Comparison of ENCODE assay signal across 8 cellular contexts in genomic region chr6:20534295-20534897, GRCh38. TPM values are rescaled to one million over a fixed set of nuclear protein-coding genes. Genes with fewer than 3 reads are reported as not detected.
DNase-seq lines count a peak whose midpoint lies in the region; ATAC-seq, FAIRE-seq and TF ChIP-seq lines count a peak whose summit lies in the region.

Gene CDKAL1 (plus strand): TSS chr6:20534457. CDS start chr6:20546351, 11,894 bp downstream.

- H3K4me3 ChIP-seq in left ventricle myocardium inferior, result peak within 1 kb of the TSS; percentile 86

- H3K4me3 Mint-ChIP-seq in progenitor cell of endocrine pancreas (ENCODE audit: low read depth), result peak within 1 kb of the TSS; percentile 99

- no peaks in the 10 kb centered on the region for H3K27me3 ChIP-seq in left ventricle myocardium inferior (ENCODE audit: low read depth)

- H3K27me3 Mint-ChIP-seq in progenitor cell of endocrine pancreas, result no peaks in the 10 kb centered on the region

- intact Hi-C loops in left ventricle myocardium inferior (cut with micrococcal nuclease), result no loop called here

- peak; percentile 84 for TF ChIP-seq POLR2A in GM12892 (IDR thresholded peaks at IDR 0.05; ENCODE audit: low read depth, low read length)

- peak within 1 kb of the TSS; percentile 81 for H3K27ac ChIP-seq in left ventricle myocardium inferior (replicated peaks)

- H3K9me3 Mint-ChIP-seq in progenitor cell of endocrine pancreas (ENCODE audit: low read depth), result no peaks in the 10 kb centered on the region

- H3K36me3 ChIP-seq in left ventricle myocardium inferior, result no peaks in the 10 kb centered on the region

- TF ChIP-seq CTCF in left ventricle myocardium inferior (IDR thresholded peaks at IDR 0.05; ENCODE audit: borderline replicate concordance) (no peak), progenitor cell of endocrine pancreas (IDR thresholded peaks at IDR 0.05; ENCODE audit: unreplicated experiment) (no peak)

- H3K4me1 ChIP-seq in left ventricle myocardium inferior, result peaks cover 20% of the 10 kb centered on the region

- peak; percentile 31 for DNase-seq in GM12892 (ENCODE audit: insufficient read length)
- DNase-seq in NCI-H146 (lab: John Stamatoyannopoulos, UW), result peak; percentile 87
- DNase-seq in T-helper 1 cell, result peak; percentile 72 to 96 (median 80)
- DNase-seq in amniotic epithelial cell (ENCODE audit: low read depth), result peak; percentile 91
- peak; percentile 91 for DNase-seq in left ventricle myocardium inferior
- peak; percentile 64 for DNase-seq in progenitor cell of endocrine pancreas (ENCODE audit: low spot score, unreplicated experiment)
- DNase-seq in ureter (ENCODE audit: low spot score), result peak; percentile 92

- H3K36me3 Mint-ChIP-seq in progenitor cell of endocrine pancreas (ENCODE audit: insufficient read depth), result peaks cover 5% of the 10 kb centered on the region

- H3K27ac Mint-ChIP-seq in progenitor cell of endocrine pancreas, result peak within 1 kb of the TSS; percentile 98

- peak; percentile 89 for FAIRE-seq in GM12892 (lab: Jason Lieb, UNC)

- peaks cover 17% of the 10 kb centered on the region for H3K4me1 Mint-ChIP-seq in progenitor cell of endocrine pancreas (ENCODE audit: low read depth)

- peak; percentile 79 for ATAC-seq in HG02852 (IDR thresholded peaks at IDR 0.05; ENCODE audit: unreplicated experiment)

- no peaks in the 10 kb centered on the region for H3K9me3 ChIP-seq in left ventricle myocardium inferior (replicated peaks)

RNA-seq across cellular contexts. Expression of gene CDKAL1, which starts in this region (rescaled TPM):
- polyA plus RNA-seq in GM12892 (2012; ENCODE audit: missing spikeins), result 14.1 TPM
- total RNA-seq in left ventricle myocardium inferior, result 9.1 TPM
- total RNA-seq in progenitor cell of endocrine pancreas, result 33.2 and 34.3 TPM in 2 replicates
- 23.4 TPM for total RNA-seq in ureter

Comparison
In these comparisons a context has a peak if more than half of its experiments do, and no peak if none do; other contexts are left out.
1. Peak in every context shown above with its lines: DNase-seq, ATAC-seq, H3K4me3 ChIP-seq and H3K27ac ChIP-seq.
2. DNase-seq: peak in every context shown above with its lines; median percentile 92 in ureter; 91 in amniotic epithelial cell; 91 in left ventricle myocardium inferior; 87 in NCI-H146; 80 in T-helper 1 cell; 64 in progenitor cell of endocrine pancreas; 31 in GM12892.